In the genomic region with DNA sequence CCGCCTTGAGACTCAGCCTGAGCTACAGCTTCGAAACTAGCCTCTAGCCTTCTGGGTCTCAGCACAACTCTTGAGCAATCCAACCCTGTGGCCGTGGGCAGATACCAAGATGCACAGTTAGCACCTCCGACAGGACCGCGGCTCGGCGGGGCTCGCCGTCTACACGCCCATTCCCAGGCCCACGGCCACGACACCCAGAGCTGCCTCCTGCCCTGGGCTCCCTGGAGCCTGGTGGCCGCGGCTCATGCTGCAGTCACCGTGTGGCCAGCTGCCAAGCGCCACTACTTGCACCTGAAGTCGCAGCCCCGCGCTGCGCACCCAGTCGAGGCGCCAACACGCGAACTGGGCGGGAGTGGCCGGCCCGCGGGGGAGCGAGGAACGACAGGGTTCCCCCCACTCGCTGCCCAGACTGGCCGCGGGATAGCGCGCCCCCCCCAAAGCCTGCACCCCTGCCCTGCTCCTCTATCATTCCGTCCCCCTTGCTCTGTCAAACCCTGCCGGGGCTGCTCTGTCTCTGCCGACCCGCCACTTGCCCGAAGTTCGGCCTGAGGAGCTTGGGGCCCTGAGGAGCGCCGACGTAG, we compare ENCODE assay signal across 8 cellular contexts. TPM values are rescaled to one million over a fixed set of nuclear protein-coding genes. Genes with fewer than 3 reads are reported as not detected.
A peak's percentile ranks its signal among the peaks of the same experiment; 100 is the strongest.
DNase-seq lines count a peak whose midpoint lies in the region; ATAC-seq and TF ChIP-seq lines count a peak whose summit lies in the region.

No MANE protein-coding gene starts in this region.

- TF ChIP-seq POLR2A in HCT116 (IDR thresholded peaks at IDR 0.05; ENCODE audit: borderline replicate concordance, extremely low read depth, insufficient read depth, insufficient read length) = no peak

- RAD21 ChIA-PET in HCT116 (lab: Charles Lee; ENCODE audit: low non-redundant PET in 1 of 2, low total read pairs in 2 of 2, uncharacterized antibody in 2 of 2, unreplicated experiment in 2 of 2) = interaction anchor here in 1 of 2 experiments (0.7 kb wide), 1 partner anchor 320 kb away, joined by 3 read pairs; no protein-coding TSS in a partner anchor

- BruUV-seq in HCT116 (replicated peaks; lab: Mats Ljungman, UMichigan) = no TSS peak

- peaks cover 16 to 22% of the 10 kb centered on the region in 2 experiments for H3K4me1 ChIP-seq in HCT116 (ENCODE audit: control insufficient read depth in 1 of 2, insufficient read depth in 2 of 2, low read length in 2 of 2)
- peaks cover 0 to 38% of the 10 kb centered on the region in 2 donors for H3K4me1 ChIP-seq in right atrium auricular region

- H3K79me2 ChIP-seq in HCT116 (ENCODE audit: insufficient read depth, low read length) = peaks cover 76% of the 10 kb centered on the region

- DNase-seq in Daoy (ENCODE audit: low read depth) = peak; percentile 42
- peak; percentile 10 for DNase-seq in HCT116 (ENCODE audit: low read depth, low spot score)
- DNase-seq in NOMO-1 (lab: John Stamatoyannopoulos, UW; ENCODE audit: unreplicated experiment in 2 of 2) = peak; percentile 61 to 64
- DNase-seq in activated naive CD8-positive, alpha-beta T cell treated with anti-CD3 and anti-CD28 coated beads, Interleukin-2, amount 50 U/mL, for 24 hours = peak; percentile 35
- DNase-seq in right atrium auricular region (ENCODE audit: low spot score) = no peak
- DNase-seq in retinal pigment epithelial cell (ENCODE audit: low read depth) = no peak
- DNase-seq in KG1 (lab: John Stamatoyannopoulos, UW) = no peak

- H3K36me3 Mint-ChIP-seq in activated naive CD8-positive, alpha-beta T cell treated with anti-CD3 and anti-CD28 coated beads, Interleukin-2, amount 50 U/mL, for 24 hours (ENCODE audit: low read depth) = peaks cover 34% of the 10 kb centered on the region

- ATAC-seq in HCT116 (peak; percentile 28), GM18498 (IDR thresholded peaks at IDR 0.05; ENCODE audit: unreplicated experiment) (no peak)
- peak; percentile 1 for ATAC-seq in activated naive CD8-positive, alpha-beta T cell treated with anti-CD3 and anti-CD28 coated beads, Interleukin-2, amount 50 U/mL, for 24 hours

- H3K27ac ChIP-seq in HCT116 (ENCODE audit: low read depth, low read length) = peak overlapping the region; percentile 72
- peak overlapping the region; percentile 84 to 85 for H3K27ac ChIP-seq in right atrium auricular region

- no peak for TF ChIP-seq RAD21 in HCT116 (IDR thresholded peaks at IDR 0.05; ENCODE audit: low read depth)

- POLR2A ChIA-PET in HCT116 (lab: Charles Lee) = interaction anchor here (1.0 to 1.3 kb wide), 2 partner anchors 9 to 117 kb away, joined by 3 read pairs; partner anchors contain the start of gene YRDC

- peak overlapping the region; percentile 94 for H3K4me3 Mint-ChIP-seq in activated naive CD8-positive, alpha-beta T cell treated with anti-CD3 and anti-CD28 coated beads, Interleukin-2, amount 50 U/mL, for 24 hours

- H3K27me3 Mint-ChIP-seq in activated naive CD8-positive, alpha-beta T cell treated with anti-CD3 and anti-CD28 coated beads, Interleukin-2, amount 50 U/mL, for 24 hours = peaks cover 2% of the 10 kb centered on the region

- peak overlapping the region; percentile 99 for H3K9ac ChIP-seq in HCT116 (ENCODE audit: low read length)

- H3K27ac Mint-ChIP-seq in activated naive CD8-positive, alpha-beta T cell treated with anti-CD3 and anti-CD28 coated beads, Interleukin-2, amount 50 U/mL, for 24 hours = peak overlapping the region; percentile 97

- TF ChIP-seq CTCF in HCT116 (IDR thresholded peaks at IDR 0.05 in 2 of 3, conservative IDR thresholded peaks at IDR 0.05 in 1 of 3; ENCODE audit: borderline replicate concordance in 1 of 3, insufficient read depth in 1 of 3, low read depth in 2 of 3, low read length in 2 of 3) = no peak
- TF ChIP-seq CTCF in right atrium auricular region (IDR thresholded peaks at IDR 0.05) = no peak
- TF ChIP-seq CTCF in retinal pigment epithelial cell (conservative IDR thresholded peaks at IDR 0.05; ENCODE audit: low read depth, low read length) = no peak

- H3K36me3 ChIP-seq in HCT116 (ENCODE audit: control insufficient read depth in 1 of 2, insufficient read depth in 2 of 2, low read length in 2 of 2) = peaks cover 26 to 28% of the 10 kb centered on the region in 2 experiments
- peaks cover under 1% of the 10 kb centered on the region for H3K36me3 ChIP-seq in right atrium auricular region

- H3K9me3 ChIP-seq in HCT116 (ENCODE audit: control insufficient read depth in 1 of 2, insufficient read depth in 1 of 2, low read depth in 1 of 2, low read length in 2 of 2) (no peaks in the 10 kb centered on the region), right atrium auricular region (no peaks in the 10 kb centered on the region)

- intact Hi-C loops in HCT116 (cut with micrococcal nuclease) = loop anchor here (1.0 to 10.0 kb wide), 5 partner anchors 101 to 1143 kb away; partner anchors contain the start of genes MANEAL, MTF1, SNIP1 and YRDC

- H3K27me3 ChIP-seq in HCT116 (ENCODE audit: insufficient read depth, low read length) = no peaks in the 10 kb centered on the region
- no peaks in the 10 kb centered on the region for H3K27me3 ChIP-seq in right atrium auricular region

- H2AFZ ChIP-seq in HCT116 (ENCODE audit: low read depth, low read length, poor library complexity, severe bottlenecking) = no peak overlapping the region

- peaks cover 38% of the 10 kb centered on the region for H3K4me1 Mint-ChIP-seq in activated naive CD8-positive, alpha-beta T cell treated with anti-CD3 and anti-CD28 coated beads, Interleukin-2, amount 50 U/mL, for 24 hours

- H4K20me1 ChIP-seq in HCT116 (ENCODE audit: insufficient read depth) = peaks cover 5% of the 10 kb centered on the region; the same call in 1 of the 2 replicates

- H3K4me2 ChIP-seq in HCT116 (ENCODE audit: low read length) = peak overlapping the region; percentile 90

- CTCF ChIA-PET in HCT116 (lab: Charles Lee) = interaction anchor here (0.7 to 2.9 kb wide), 7 partner anchors 9 to 204 kb away, joined by 3 to 10 read pairs (median 4); partner anchors contain the start of genes C1orf122, MTF1 and YRDC

- H3K4me3 ChIP-seq in HCT116 (replicated peaks in 1 of 2; ENCODE audit: low read depth in 1 of 2, low read length in 2 of 2) (peak overlapping the region; percentile 97 to 100), right atrium auricular region (peak overlapping the region; percentile 66 to 72), retinal pigment epithelial cell (ENCODE audit: low read length) (peak overlapping the region; percentile 97)

- no peaks in the 10 kb centered on the region for H3K9me2 ChIP-seq in HCT116 (ENCODE audit: insufficient read depth)

- H3K9me3 Mint-ChIP-seq in activated naive CD8-positive, alpha-beta T cell treated with anti-CD3 and anti-CD28 coated beads, Interleukin-2, amount 50 U/mL, for 24 hours = no peaks in the 10 kb centered on the region

TF ChIP-seq in HCT116, 20 proteins besides CTCF, POLR2A, EP300 and RAD21 (continues in another document):
- TF ChIP-seq POLR2AphosphoS5 (IDR thresholded peaks at IDR 0.05; ENCODE audit: low read depth, low read length) (no peak), ZBTB33 (IDR thresholded peaks at IDR 0.05; ENCODE audit: extremely low read depth, insufficient replicate concordance, low read length) (no peak), CBX3 (IDR thresholded peaks at IDR 0.05; ENCODE audit: low read depth) (no peak)
- TF ChIP-seq, protein P1, sequence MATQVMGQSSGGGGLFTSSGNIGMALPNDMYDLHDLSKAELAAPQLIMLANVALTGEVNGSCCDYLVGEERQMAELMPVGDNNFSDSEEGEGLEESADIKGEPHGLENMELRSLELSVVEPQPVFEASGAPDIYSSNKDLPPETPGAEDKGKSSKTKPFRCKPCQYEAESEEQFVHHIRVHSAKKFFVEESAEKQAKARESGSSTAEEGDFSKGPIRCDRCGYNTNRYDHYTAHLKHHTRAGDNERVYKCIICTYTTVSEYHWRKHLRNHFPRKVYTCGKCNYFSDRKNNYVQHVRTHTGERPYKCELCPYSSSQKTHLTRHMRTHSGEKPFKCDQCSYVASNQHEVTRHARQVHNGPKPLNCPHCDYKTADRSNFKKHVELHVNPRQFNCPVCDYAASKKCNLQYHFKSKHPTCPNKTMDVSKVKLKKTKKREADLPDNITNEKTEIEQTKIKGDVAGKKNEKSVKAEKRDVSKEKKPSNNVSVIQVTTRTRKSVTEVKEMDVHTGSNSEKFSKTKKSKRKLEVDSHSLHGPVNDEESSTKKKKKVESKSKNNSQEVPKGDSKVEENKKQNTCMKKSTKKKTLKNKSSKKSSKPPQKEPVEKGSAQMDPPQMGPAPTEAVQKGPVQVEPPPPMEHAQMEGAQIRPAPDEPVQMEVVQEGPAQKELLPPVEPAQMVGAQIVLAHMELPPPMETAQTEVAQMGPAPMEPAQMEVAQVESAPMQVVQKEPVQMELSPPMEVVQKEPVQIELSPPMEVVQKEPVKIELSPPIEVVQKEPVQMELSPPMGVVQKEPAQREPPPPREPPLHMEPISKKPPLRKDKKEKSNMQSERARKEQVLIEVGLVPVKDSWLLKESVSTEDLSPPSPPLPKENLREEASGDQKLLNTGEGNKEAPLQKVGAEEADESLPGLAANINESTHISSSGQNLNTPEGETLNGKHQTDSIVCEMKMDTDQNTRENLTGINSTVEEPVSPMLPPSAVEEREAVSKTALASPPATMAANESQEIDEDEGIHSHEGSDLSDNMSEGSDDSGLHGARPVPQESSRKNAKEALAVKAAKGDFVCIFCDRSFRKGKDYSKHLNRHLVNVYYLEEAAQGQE (IDR thresholded peaks at IDR 0.05; ENCODE audit: low read depth) = no peak
- TF ChIP-seq, protein P2, sequence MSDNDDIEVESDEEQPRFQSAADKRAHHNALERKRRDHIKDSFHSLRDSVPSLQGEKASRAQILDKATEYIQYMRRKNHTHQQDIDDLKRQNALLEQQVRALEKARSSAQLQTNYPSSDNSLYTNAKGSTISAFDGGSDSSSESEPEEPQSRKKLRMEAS (IDR thresholded peaks at IDR 0.05) = peak; percentile 69

RNA-seq across cellular contexts. Expression of gene CDCA8, which starts 0.7 kb away (rescaled TPM):
- 33.6 and 44.3 TPM in 2 replicates for total RNA-seq in Daoy (2014; rRNA removed; shearing (Covaris generic))
- total RNA-seq in HCT116 (2021; ENCODE audit: unreplicated experiment) = 51.7 TPM
- 66.8 and 76.0 TPM in 2 replicates for polyA plus RNA-seq in HCT116 (2012)
- total RNA-seq in right atrium auricular region = under 1 TPM; 0.48 to 0.55 TPM

RNA-seq across cellular contexts. Expression of gene RSPO1, which starts 56.9 kb away (rescaled TPM):
- not detected in 2 replicates for total RNA-seq in Daoy (2014; rRNA removed; shearing (Covaris generic))
- total RNA-seq in HCT116 (2021; ENCODE audit: unreplicated experiment) (0.15 TPM), right atrium auricular region (1 to 10 TPM; 6.3 to 9.1 TPM)
- 0.11 and 0.12 TPM in 2 replicates for polyA plus RNA-seq in HCT116 (2012)

Comparison
In these comparisons a context has a peak if more than half of its experiments do, and no peak if none do; other contexts are left out.
1. DNase-seq: peak in Daoy (single experiment), HCT116 (single experiment), NOMO-1 (2 of 2) and activated naive CD8-positive, alpha-beta T cell treated with anti-CD3 and anti-CD28 coated beads, Interleukin-2, amount 50 U/mL, for 24 hours (single experiment); none in right atrium auricular region (single experiment), retinal pigment epithelial cell (single experiment) and KG1 (single experiment).
2. RNA of gene CDCA8, which starts 0.7 kb away (total RNA-seq): 51.7 TPM in HCT116 (single experiment) and 33.6 to 44.3 TPM in Daoy; 0.48 to 0.55 TPM in right atrium auricular region; every median in the first group is over 10 times any median in the second.
3. Peak in every context shown above with its lines, with median percentiles within 50 percentile points of each other: H3K4me3 ChIP-seq.